ENCODE assay signal across 29 cellular contexts in genomic region chr5:132305420-132305819, GRCh38. TPM values are rescaled to one million over a fixed set of nuclear protein-coding genes. Genes with fewer than 3 reads are reported as not detected.
"Had no signal": no experiment of that assay in that cellular context is flagged by ENCODE, and none has a peak within 500 bp of the region (broad histone marks: within the 10 kb centered on the region; RNA-seq: fewer than 3 reads in every experiment).

No MANE protein-coding gene starts in this region.

- H3K27ac ChIP-seq: neural progenitor cell, ovary, parathyroid adenoma, psoas muscle, right lobe of liver, sigmoid colon, suprapubic skin, testis, tibial artery, transverse colon, upper lobe of left lung, vagina had no signal

- H3K9me3 ChIP-seq: ovary, right lobe of liver, sigmoid colon, suprapubic skin, testis, transverse colon, upper lobe of left lung, vagina had no signal

- H3K4me3 Mint-ChIP-seq: naive thymus-derived CD4-positive, alpha-beta T cell; natural killer cell; nephron; neural progenitor cell; stimulated activated effector memory CD8-positive, alpha-beta T cell treated with anti-CD3 and anti-CD28 coated beads, Interleukin-12 subunit alpha, Interleukin-12 subunit beta, amount 100 ng/mL, for 72 hours; stimulated activated naive CD8-positive, alpha-beta T cell treated with anti-CD3 and anti-CD28 coated beads, Interleukin-15, amount 100 ng/mL, for 72 hours had no signal

- ATAC-seq: naive thymus-derived CD4-positive, alpha-beta T cell; natural killer cell; psoas muscle; right cardiac atrium; right lobe of liver; stimulated activated effector memory CD8-positive, alpha-beta T cell treated with anti-CD3 and anti-CD28 coated beads, Interleukin-12 subunit alpha, Interleukin-12 subunit beta, amount 100 ng/mL, for 72 hours; stimulated activated naive CD8-positive, alpha-beta T cell treated with anti-CD3 and anti-CD28 coated beads, Interleukin-15, amount 100 ng/mL, for 72 hours; stimulated activated naive CD8-positive, alpha-beta T cell treated with anti-CD3 and anti-CD28 coated beads, Interleukin-15, Interleukin-2, amounts not matched to agents 100 U/mL and 50 U/mL, for 24 hours had no signal

- DNase-seq: naive thymus-derived CD4-positive, alpha-beta T cell; natural killer cell; occipital lobe; ovary; posterior cingulate gyrus; psoas muscle; right cardiac atrium; right lobe of liver; sigmoid colon; small intestine; stimulated activated CD4-positive, alpha-beta T cell treated with anti-CD3 and anti-CD28 coated beads, Interleukin-15, amount 100 ng/mL, for 24 hours; stimulated activated CD4-positive, alpha-beta T cell treated with anti-CD3 and anti-CD28 coated beads, Interleukin-2, amount 100 ng/mL, for 24 hours; stimulated activated CD4-positive, alpha-beta T cell treated with anti-CD3 and anti-CD28 coated beads, Interleukin-2, amount 100 ng/mL, for 48 hours; stimulated activated CD4-positive, alpha-beta T cell treated with anti-CD3 and anti-CD28 coated beads, Interleukin-4, amount 100 ng/mL, for 24 hours; stimulated activated naive CD4-positive, alpha-beta T cell; stimulated activated naive CD8-positive, alpha-beta T cell treated with anti-CD3 and anti-CD28 coated beads, Interleukin-15, amount 100 ng/mL, for 72 hours; stimulated activated naive CD8-positive, alpha-beta T cell treated with anti-CD3 and anti-CD28 coated beads, Interleukin-15, Interleukin-2, amounts not matched to agents 100 U/mL and 50 U/mL, for 24 hours; substantia nigra; testis; tibial artery; transverse colon; upper lobe of left lung had no signal

- H3K4me1 ChIP-seq: psoas muscle, testis, vagina had no signal

- H3K4me3 ChIP-seq: neural progenitor cell, ovary, psoas muscle, right lobe of liver, sigmoid colon, suprapubic skin, testis, tibial artery, transverse colon, upper lobe of left lung, vagina had no signal

- H3K4me1 Mint-ChIP-seq: naive thymus-derived CD4-positive, alpha-beta T cell; natural killer cell; stimulated activated effector memory CD8-positive, alpha-beta T cell treated with anti-CD3 and anti-CD28 coated beads, Interleukin-12 subunit alpha, Interleukin-12 subunit beta, amount 100 ng/mL, for 72 hours; stimulated activated naive CD8-positive, alpha-beta T cell treated with anti-CD3 and anti-CD28 coated beads, Interleukin-15, amount 100 ng/mL, for 72 hours had no signal

- H3K36me3 ChIP-seq: neural progenitor cell, ovary, right lobe of liver, sigmoid colon, suprapubic skin, tibial artery, transverse colon, upper lobe of left lung, vagina had no signal

- H3K36me3 Mint-ChIP-seq: neural progenitor cell; stimulated activated effector memory CD8-positive, alpha-beta T cell treated with anti-CD3 and anti-CD28 coated beads, Interleukin-12 subunit alpha, Interleukin-12 subunit beta, amount 100 ng/mL, for 72 hours had no signal

- H3K27me3 Mint-ChIP-seq: naive thymus-derived CD4-positive, alpha-beta T cell; progenitor cell of endocrine pancreas; stimulated activated naive CD8-positive, alpha-beta T cell treated with anti-CD3 and anti-CD28 coated beads, Interleukin-15, amount 100 ng/mL, for 72 hours had no signal

- H3K27ac Mint-ChIP-seq: naive thymus-derived CD4-positive, alpha-beta T cell; natural killer cell; nephron; neural progenitor cell; progenitor cell of endocrine pancreas; stimulated activated effector memory CD8-positive, alpha-beta T cell treated with anti-CD3 and anti-CD28 coated beads, Interleukin-12 subunit alpha, Interleukin-12 subunit beta, amount 100 ng/mL, for 72 hours; stimulated activated naive CD8-positive, alpha-beta T cell treated with anti-CD3 and anti-CD28 coated beads, Interleukin-15, amount 100 ng/mL, for 72 hours had no signal

RNA-seq across cellular contexts. Expression of gene PDLIM4, which starts 47.9 kb away (rescaled TPM):
- total RNA-seq: natural killer cell had no signal
